Comparison of ENCODE assay signal across 19 cellular contexts in the genomic region with DNA sequence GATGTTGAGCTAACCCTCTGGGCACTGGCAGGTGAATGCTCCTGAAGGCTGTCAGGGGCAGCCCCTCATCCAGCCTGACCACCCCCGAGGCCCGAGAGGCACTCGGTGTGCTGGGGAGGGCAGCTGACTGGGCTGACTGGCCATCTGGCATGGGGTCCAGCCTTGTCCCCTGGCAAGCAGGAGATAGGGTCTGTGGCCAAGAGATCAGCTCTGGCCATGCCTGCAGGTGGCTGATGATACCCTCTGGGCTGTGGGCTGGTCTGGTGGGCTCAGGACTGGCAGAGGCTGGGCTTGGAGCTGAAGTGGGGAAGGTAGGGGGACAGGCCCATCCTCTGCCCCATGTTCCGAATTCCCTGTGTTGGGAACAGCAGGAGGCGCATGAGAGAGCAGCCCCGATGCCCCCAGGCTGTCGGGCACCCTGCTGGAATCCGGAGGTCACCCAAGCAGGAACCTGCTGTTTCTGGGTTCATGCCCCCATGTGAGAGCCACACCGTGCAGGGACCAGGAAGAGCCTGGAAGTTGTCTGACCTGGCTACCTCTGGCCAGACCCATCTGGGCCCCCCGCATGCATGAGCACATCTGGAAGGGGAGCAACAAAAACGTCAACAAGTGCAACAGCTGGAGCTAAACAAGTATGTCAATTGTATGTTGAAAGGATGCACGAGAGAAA.
DNase-seq lines count a peak whose midpoint lies in the region; ATAC-seq, FAIRE-seq and TF ChIP-seq lines count a peak whose summit lies in the region.
"Had no signal": no experiment of that assay in that cellular context is flagged by ENCODE, and none has a peak within 500 bp of the region (broad histone marks: within the 10 kb centered on the region; RNA-seq: fewer than 3 reads in every experiment).

No MANE protein-coding gene starts in this region.

- dilution Hi-C loops in IMR-90 (cut with HindIII; ENCODE audit: low sequenced_read_pairs, unreplicated experiment) = no loop called here

- no peak overlapping the region for H2BK15ac ChIP-seq in IMR-90 (ENCODE audit: low read depth, low read length)

- H2AFZ ChIP-seq in IMR-90 (replicated peaks; ENCODE audit: low read length, poor library complexity) = peak overlapping the region; percentile 11
- no peak overlapping the region for H2AFZ ChIP-seq in SK-N-SH (ENCODE audit: low read depth)

- no peaks in the 10 kb centered on the region for H3K9me2 ChIP-seq in SK-N-SH

- no peak overlapping the region for H3K14ac ChIP-seq in IMR-90 (replicated peaks; ENCODE audit: low read depth, low read length)

- H4K8ac ChIP-seq in IMR-90 (ENCODE audit: low read depth in 2 of 2, low read length in 2 of 2) = no peak overlapping the region

- TF ChIP-seq EP300 in sigmoid colon (IDR thresholded peaks at IDR 0.05) = no peak
- TF ChIP-seq EP300 in SK-N-SH (IDR thresholded peaks at IDR 0.05; ENCODE audit: borderline replicate concordance in 1 of 2, low read depth in 1 of 2, low read length in 1 of 2) = no peak
- no peak for TF ChIP-seq EP300 in transverse colon (IDR thresholded peaks at IDR 0.05; ENCODE audit: low read depth)

- no peaks in the 10 kb centered on the region for H3K36me3 Mint-ChIP-seq in osteocyte (ENCODE audit: unreplicated experiment)
- H3K36me3 Mint-ChIP-seq: CD4-positive, alpha-beta memory T cell; IgD-negative memory B cell had no signal

- no peak for TF ChIP-seq RAD21 in IMR-90 (IDR thresholded peaks at IDR 0.05; ENCODE audit: low read length)
- TF ChIP-seq RAD21 in SK-N-SH (IDR thresholded peaks at IDR 0.05; ENCODE audit: low read length) = no peak

- no peak overlapping the region for H3K27ac ChIP-seq in HEK293 (ENCODE audit: extremely low read depth, low read depth, low read length)
- no peak overlapping the region for H3K27ac ChIP-seq in IMR-90 (ENCODE audit: insufficient read depth, low read length)
- H3K27ac ChIP-seq in kidney (ENCODE audit: low read depth in 2 of 2, low read length in 2 of 2) = no peak overlapping the region
- no peak overlapping the region for H3K27ac ChIP-seq in sigmoid colon
- no peak overlapping the region for H3K27ac ChIP-seq in SK-N-SH (ENCODE audit: low read depth in 2 of 2, low read length in 1 of 2)
- no peak overlapping the region for H3K27ac ChIP-seq in transverse colon
- H3K27ac ChIP-seq: A549, C4-2B had no signal

- intact Hi-C loops in IMR-90 (cut with micrococcal nuclease) = no loop called here
- intact Hi-C loops in kidney (cut with DNase I) = no loop called here
- intact Hi-C loops in sigmoid colon (cut with DNase I) = loop anchor here (10.0 kb wide), 2 partner anchors 55 to 995 kb away; no protein-coding TSS in a partner anchor
- intact Hi-C loops in transverse colon (cut with DNase I; ENCODE audit: low total_unique reads) = no loop called here

- no peaks in the 10 kb centered on the region for H3K27me3 Mint-ChIP-seq in osteocyte (ENCODE audit: unreplicated experiment)

- DNase-seq in IMR-90 (no peak), kidney (peak; percentile 62), sigmoid colon (peak; percentile 36), osteocyte (ENCODE audit: extremely low spot score, unreplicated experiment) (no peak), SK-N-SH (no peak), transverse colon (no peak)
- DNase-seq in NK-92 treated with Interleukin-12 subunit alpha and Interleukin-12 subunit beta, amount 100 ng/mL, for 24 hours (lab: John Stamatoyannopoulos, UW) = no peak
- DNase-seq: BE2C; CD4-positive, alpha-beta memory T cell; DMS79; HFFc6 had no signal

- H3K4me1 Mint-ChIP-seq in osteocyte (ENCODE audit: unreplicated experiment) = no peaks in the 10 kb centered on the region
- H3K4me1 Mint-ChIP-seq: IgD-negative memory B cell had no signal

- no peak overlapping the region for H3K4me3 ChIP-seq in HEK293 (ENCODE audit: low read depth, low read length)
- no peak overlapping the region for H3K4me3 ChIP-seq in IMR-90 (ENCODE audit: insufficient read depth, low read depth, low read length)
- H3K4me3 ChIP-seq in kidney (ENCODE audit: low read length in 2 of 2) = no peak overlapping the region
- H3K4me3 ChIP-seq in sigmoid colon = no peak overlapping the region
- H3K4me3 ChIP-seq in SK-N-SH (ENCODE audit: low read depth in 2 of 2, low read length in 1 of 2) = no peak overlapping the region
- no peak overlapping the region for H3K4me3 ChIP-seq in transverse colon
- H3K4me3 ChIP-seq: A549, HAP-1 had no signal

- H3K4me3 Mint-ChIP-seq in osteocyte (ENCODE audit: unreplicated experiment) = no peak overlapping the region
- H3K4me3 Mint-ChIP-seq: CD4-positive, alpha-beta memory T cell; HFFc6; IgD-negative memory B cell had no signal

- H3K9ac ChIP-seq in IMR-90 (ENCODE audit: low read depth, low read length) (no peak overlapping the region), kidney (ENCODE audit: low read length in 2 of 2) (no peak overlapping the region), SK-N-SH (no peak overlapping the region)

- H4K91ac ChIP-seq in IMR-90 (ENCODE audit: insufficient read depth, low read depth, low read length) = no peak overlapping the region

- no peak overlapping the region for H2BK5ac ChIP-seq in IMR-90 (ENCODE audit: low read depth, low read length, poor library complexity, severe bottlenecking)

- H3F3A ChIP-seq in SK-N-SH (replicated peaks; ENCODE audit: insufficient read depth) = no peaks in the 10 kb centered on the region

- FAIRE-seq in kidney (lab: Jason Lieb, UNC) = no peak
- FAIRE-seq: A549, GM12891, GM19239, H1 had no signal

- H3K23ac ChIP-seq in IMR-90 (ENCODE audit: low read depth, low read length) = no peak overlapping the region

- TF ChIP-seq POLR2A in IMR-90 (IDR thresholded peaks at IDR 0.05; ENCODE audit: low read depth, low read length) (no peak), sigmoid colon (IDR thresholded peaks at IDR 0.05) (no peak), transverse colon (IDR thresholded peaks at IDR 0.05) (no peak)

- H3K9me3 Mint-ChIP-seq in osteocyte (ENCODE audit: unreplicated experiment) = peaks cover 17% of the 10 kb centered on the region
- H3K9me3 Mint-ChIP-seq: CD4-positive, alpha-beta memory T cell; IgD-negative memory B cell had no signal

- POLR2A ChIA-PET in HEK293 (lab: Yijun Ruan, JAX) (no interaction called here), IMR-90 (lab: Charles Lee; ENCODE audit: unreplicated experiment) (no interaction called here), SK-N-SH (lab: Yijun Ruan, JAX) (no interaction called here)

- no peaks in the 10 kb centered on the region for H3K79me1 ChIP-seq in IMR-90 (ENCODE audit: low read depth in 1 of 2, low read length in 2 of 2)

- H3K4ac ChIP-seq in IMR-90 (ENCODE audit: low read depth, low read length) = no peak overlapping the region

- ATAC-seq in IMR-90 (ENCODE audit: low read depth) = no peak
- ATAC-seq: A549 had no signal

- no peaks in the 10 kb centered on the region for H3K79me2 ChIP-seq in SK-N-SH (ENCODE audit: insufficient read depth)

- no peaks in the 10 kb centered on the region for H3K9me1 ChIP-seq in IMR-90 (ENCODE audit: insufficient read depth, low read length)

- H2BK120ac ChIP-seq in IMR-90 (ENCODE audit: low read depth, low read length) = no peak overlapping the region

- no TSS peak for BruUV-seq in IMR-90 (replicated peaks; lab: Mats Ljungman, UMichigan)

- H3K27me3 ChIP-seq in IMR-90 (ENCODE audit: control insufficient read depth, insufficient read depth, low read length) = peaks cover 3% of the 10 kb centered on the region; the same call in 1 of the 2 replicates
- H3K27me3 ChIP-seq in sigmoid colon = peaks cover 0 to 19% (median 0%) of the 10 kb centered on the region in 3 donors
- H3K27me3 ChIP-seq in SK-N-SH (ENCODE audit: insufficient read depth) = no peaks in the 10 kb centered on the region; the same call in 1 of the 2 replicates
- no peaks in the 10 kb centered on the region for H3K27me3 ChIP-seq in transverse colon
- H3K27me3 ChIP-seq: BE2C had no signal

- H3K4me2 ChIP-seq in IMR-90 (ENCODE audit: low read depth, low read length) (no peak overlapping the region), SK-N-SH (no peak overlapping the region)
- H3K4me2 ChIP-seq: A549 had no signal

- H3K18ac ChIP-seq in IMR-90 (ENCODE audit: low read depth, low read length) = no peak overlapping the region

- no peak overlapping the region for H2BK20ac ChIP-seq in IMR-90 (ENCODE audit: low read depth, low read length)

- H4K5ac ChIP-seq in IMR-90 (ENCODE audit: low read depth, low read length) = no peak overlapping the region

- no peaks in the 10 kb centered on the region for H3K36me3 ChIP-seq in HEK293 (ENCODE audit: control insufficient read depth in 2 of 2, insufficient read depth in 1 of 2, low read length in 2 of 2)
- H3K36me3 ChIP-seq in IMR-90 (ENCODE audit: control insufficient read depth, insufficient read depth, low read length) = no peaks in the 10 kb centered on the region
- no peaks in the 10 kb centered on the region for H3K36me3 ChIP-seq in kidney (ENCODE audit: control insufficient read depth in 1 of 2, insufficient read depth in 2 of 2, low read length in 2 of 2)
- no peaks in the 10 kb centered on the region for H3K36me3 ChIP-seq in sigmoid colon
- H3K36me3 ChIP-seq in SK-N-SH (replicated peaks in 1 of 2; ENCODE audit: control insufficient read depth in 1 of 2, insufficient read depth in 2 of 2, low read length in 1 of 2) = no peaks in the 10 kb centered on the region
- H3K36me3 ChIP-seq in transverse colon = no peaks in the 10 kb centered on the region
- H3K36me3 ChIP-seq: BE2C, HAP-1 had no signal

- H3K27ac Mint-ChIP-seq in osteocyte (ENCODE audit: unreplicated experiment) = no peak overlapping the region
- H3K27ac Mint-ChIP-seq: CD4-positive, alpha-beta memory T cell; HFFc6; IgD-negative memory B cell had no signal

- no peak overlapping the region for H3K56ac ChIP-seq in IMR-90 (ENCODE audit: extremely low read depth, insufficient read depth, low read length)

- H3K9me3 ChIP-seq in HEK293 (ENCODE audit: control insufficient read depth, insufficient read depth, low read depth, low read length) (no peaks in the 10 kb centered on the region), IMR-90 (ENCODE audit: control insufficient read depth, insufficient read depth, low read length) (peaks cover 4% of the 10 kb centered on the region; the same call in 1 of the 2 replicates), kidney (ENCODE audit: control insufficient read depth in 1 of 2, low read length in 2 of 2) (no peaks in the 10 kb centered on the region), sigmoid colon (no peaks in the 10 kb centered on the region), SK-N-SH (no peaks in the 10 kb centered on the region), transverse colon (no peaks in the 10 kb centered on the region)
- H3K9me3 ChIP-seq: A549, BE2C, HAP-1 had no signal

- H2AK9ac ChIP-seq in IMR-90 (replicated peaks; ENCODE audit: low read depth, low read length, poor library complexity) = no peak overlapping the region

- TF ChIP-seq CTCF in HEK293 (tag by site-specific recombination; IDR thresholded peaks at IDR 0.05) = no peak
- no peak for TF ChIP-seq CTCF in IMR-90 (conservative IDR thresholded peaks at IDR 0.05; ENCODE audit: low read depth, low read length)
- TF ChIP-seq CTCF in kidney (IDR thresholded peaks at IDR 0.05; ENCODE audit: borderline replicate concordance, extremely low read depth, insufficient read depth) = no peak
- TF ChIP-seq CTCF in sigmoid colon (IDR thresholded peaks at IDR 0.05) = no peak
- no peak for TF ChIP-seq CTCF in osteocyte (IDR thresholded peaks at IDR 0.05)
- no peak for TF ChIP-seq CTCF in SK-N-SH (IDR thresholded peaks at IDR 0.05)
- TF ChIP-seq CTCF in transverse colon (IDR thresholded peaks at IDR 0.05) = no peak

- CTCF ChIA-PET in HEK293 (lab: Yijun Ruan, JAX) (no interaction called here), IMR-90 (lab: Yijun Ruan, JAX) (no interaction called here), SK-N-SH (lab: Yijun Ruan, JAX) (interaction anchor here (1.1 kb wide), 1 partner anchor 485 kb away, joined by 3 read pairs; no protein-coding TSS in a partner anchor)

- H4K20me1 ChIP-seq in IMR-90 (ENCODE audit: insufficient read depth, low read length) = no peaks in the 10 kb centered on the region
- no peaks in the 10 kb centered on the region for H4K20me1 ChIP-seq in SK-N-SH (ENCODE audit: insufficient read depth)

- no peak overlapping the region for H2AK5ac ChIP-seq in IMR-90 (ENCODE audit: low read depth, low read length)

- in situ Hi-C loops in IMR-90 (cut with MboI; ENCODE audit: low sequenced_read_pairs) = no loop called here
- in situ Hi-C loops in transverse colon (cut with MboI; ENCODE audit: low pct_ligation_motif_present in 1 of 4, low pct_unique_long_range_greater_than_20kb in 1 of 4, low sequenced_read_pairs in 3 of 4) = no loop called here

- WGBS in IMR-90 (ENCODE audit: extremely low coverage in 2 of 2, insufficient read length in 1 of 2), 2 experiments = 80% methylated on average over 8 of the region's 12 CpGs; no CpG with 5 or more reads in 1 of the 2 experiments
- WGBS in sigmoid colon, 2 donors = 78 to 82% methylated on average over 12 of the region's 12 CpGs
- 17% methylated on average over 3 of the region's 12 CpGs for WGBS in SK-N-SH (ENCODE audit: low lambda C conversion rate)
- WGBS in transverse colon (ENCODE audit: low coverage in 1 of 2), 2 donors = 52 to 78% methylated on average over 3 to 12 of the region's 12 CpGs

- H3K4me1 ChIP-seq in HEK293 (ENCODE audit: control insufficient read depth, insufficient read depth, low read length) (no peaks in the 10 kb centered on the region), IMR-90 (ENCODE audit: control insufficient read depth, insufficient read depth, low read length) (no peaks in the 10 kb centered on the region), kidney (ENCODE audit: control insufficient read depth in 1 of 2, insufficient read depth in 1 of 2, low read depth in 1 of 2, low read length in 2 of 2) (no peaks in the 10 kb centered on the region), sigmoid colon (no peaks in the 10 kb centered on the region), SK-N-SH (ENCODE audit: control insufficient read depth in 1 of 2, insufficient read depth in 2 of 2, low read depth in 1 of 2, low read length in 1 of 2) (no peaks in the 10 kb centered on the region), transverse colon (no peaks in the 10 kb centered on the region)
- H3K4me1 ChIP-seq: BE2C, HAP-1 had no signal

Comparison
In these comparisons a context has a peak if more than half of its experiments do, and no peak if none do; other contexts are left out.
1. DNase-seq: peak in kidney (single experiment) and sigmoid colon (single experiment); none in IMR-90 (single experiment), osteocyte (single experiment), NK-92 treated with Interleukin-12 subunit alpha and Interleukin-12 subunit beta, amount 100 ng/mL, for 24 hours (single experiment), SK-N-SH (single experiment) and transverse colon (single experiment).